Comparison of ENCODE assay signal across 18 cellular contexts in the genomic region with DNA sequence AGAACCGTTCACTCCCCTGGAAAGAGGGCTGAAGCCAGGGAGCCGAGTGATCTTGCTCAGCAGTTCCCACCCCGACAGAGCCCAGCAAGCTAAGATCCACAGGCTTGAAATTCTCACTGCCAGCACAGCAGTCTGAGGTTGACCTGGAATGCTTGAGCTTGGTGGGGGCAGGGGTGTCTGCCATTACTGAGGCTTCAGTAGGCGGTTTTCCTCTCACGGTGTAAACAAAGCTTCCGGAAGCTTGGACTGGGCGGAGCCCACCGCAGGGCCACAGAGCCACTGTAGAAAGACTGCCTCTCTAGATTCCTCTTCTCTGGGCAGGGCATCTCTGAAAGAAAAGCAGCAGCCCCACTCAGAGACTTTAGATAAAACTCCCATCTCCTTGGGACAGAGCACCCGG.
DNase-seq lines count a peak whose midpoint lies in the region; TF ChIP-seq lines count a peak whose summit lies in the region.
"Had no signal": no experiment of that assay in that cellular context is flagged by ENCODE, and none has a peak within 500 bp of the region (broad histone marks: within the 10 kb centered on the region; RNA-seq: fewer than 3 reads in every experiment).

No MANE protein-coding gene starts in this region.

- no peaks in the 10 kb centered on the region for H3K27me3 Mint-ChIP-seq in progenitor cell of endocrine pancreas

- H3K27me3 ChIP-seq in effector memory CD4-positive, alpha-beta T cell (replicated peaks; ENCODE audit: control insufficient read depth, insufficient read depth, low read length, poor library complexity, severe bottlenecking), result no peaks in the 10 kb centered on the region

- no peaks in the 10 kb centered on the region for H3K4me1 Mint-ChIP-seq in progenitor cell of endocrine pancreas (ENCODE audit: low read depth)

- H3K4me3 ChIP-seq in effector memory CD4-positive, alpha-beta T cell (ENCODE audit: insufficient read depth, low read depth, low read length, poor library complexity, severe bottlenecking), result no peak overlapping the region

- no peak overlapping the region for H3K4me3 Mint-ChIP-seq in progenitor cell of endocrine pancreas (ENCODE audit: low read depth)

- no peak overlapping the region for H3K27ac ChIP-seq in effector memory CD4-positive, alpha-beta T cell (ENCODE audit: insufficient read depth, low read length, poor library complexity, severe bottlenecking)
- H3K27ac ChIP-seq: 22Rv1 had no signal

- H3K36me3 ChIP-seq in effector memory CD4-positive, alpha-beta T cell (ENCODE audit: control insufficient read depth, insufficient read depth, low read length), result peaks cover 3% of the 10 kb centered on the region

- peak; percentile 11 for DNase-seq in NCI-H748 (lab: John Stamatoyannopoulos, UW; ENCODE audit: unreplicated experiment)
- no peak for DNase-seq in NCI-H748 treated with DMSO at 0.1 percent for 48 hours (lab: John Stamatoyannopoulos, UW)
- peak; percentile 45 for DNase-seq in astrocyte of the hippocampus (ENCODE audit: low read depth, low spot score)
- peak; percentile 89 for DNase-seq in iris pigment epithelial cell (ENCODE audit: low read depth)
- DNase-seq in smooth muscle cell of the brain vasculature (ENCODE audit: low read depth, low spot score), result peak; percentile 9
- DNase-seq in iPS-NIHi11 (ENCODE audit: low spot score), result no peak
- DNase-seq in progenitor cell of endocrine pancreas (ENCODE audit: low spot score, unreplicated experiment), result no peak
- DNase-seq in effector memory CD4-positive, alpha-beta T cell, result no peak
- DNase-seq: C1 segment of cervical spinal cord; EL; MV-4-11; NCI-H1436 treated with DMSO at 0.1 percent for 48 hours; NCI-H2081 treated with DMSO at 0.1 percent for 48 hours; NCI-H2227 treated with DMSO at 0.1 percent for 48 hours; NCI-H526; NK-92 treated with Interleukin-12 subunit alpha and Interleukin-12 subunit beta, amount 100 ng/mL, for 24 hours; PC-3 had no signal

- H3K27ac Mint-ChIP-seq in progenitor cell of endocrine pancreas, result no peak overlapping the region

- no peaks in the 10 kb centered on the region for H3K4me1 ChIP-seq in effector memory CD4-positive, alpha-beta T cell (ENCODE audit: control insufficient read depth, insufficient read depth, low read length, poor library complexity, severe bottlenecking)

- TF ChIP-seq CTCF in progenitor cell of endocrine pancreas (IDR thresholded peaks at IDR 0.05; ENCODE audit: unreplicated experiment), result no peak

- H3K9me3 Mint-ChIP-seq in progenitor cell of endocrine pancreas (ENCODE audit: low read depth), result peaks cover 3% of the 10 kb centered on the region

- peaks cover 2% of the 10 kb centered on the region for H3K36me3 Mint-ChIP-seq in progenitor cell of endocrine pancreas (ENCODE audit: insufficient read depth)

- H3K9me3 ChIP-seq in effector memory CD4-positive, alpha-beta T cell (ENCODE audit: control insufficient read depth, low read length), result no peaks in the 10 kb centered on the region

Comparison
In these comparisons a context has a peak if more than half of its experiments do, and no peak if none do; other contexts are left out.
1. DNase-seq: peak in NCI-H748 (single experiment), astrocyte of the hippocampus (single experiment), iris pigment epithelial cell (single experiment) and smooth muscle cell of the brain vasculature (single experiment); none in NCI-H748 treated with DMSO at 0.1 percent for 48 hours (single experiment), iPS-NIHi11 (single experiment), progenitor cell of endocrine pancreas (single experiment) and effector memory CD4-positive, alpha-beta T cell (0 of 3).